In genomic region chr6:146770275-146770964, GRCh38 we compare ENCODE assay signal across 11 cellular contexts.
DNase-seq lines count a peak whose midpoint lies in the region; ATAC-seq and TF ChIP-seq lines count a peak whose summit lies in the region.
"Had no signal": no experiment of that assay in that cellular context is flagged by ENCODE, and none has a peak within 500 bp of the region (broad histone marks: within the 10 kb centered on the region; RNA-seq: fewer than 3 reads in every experiment).

No MANE protein-coding gene starts in this region.

- no peak for TF ChIP-seq CTCF in lower lobe of right lung (IDR thresholded peaks at IDR 0.05)
- TF ChIP-seq CTCF in H9 (conservative IDR thresholded peaks at IDR 0.05) = no peak

- H4K91ac ChIP-seq in H9 (ENCODE audit: insufficient read length, low read depth, low read length) = no peak overlapping the region

- DNase-seq in CD1c-positive myeloid dendritic cell (ENCODE audit: extremely low spot score) = peak; percentile 9
- peak; percentile 22 for DNase-seq in activated CD4-positive, alpha-beta memory T cell treated with anti-CD3 and anti-CD28 coated beads for 36 hours
- no peak for DNase-seq in lower lobe of right lung
- DNase-seq in T1000 (lab: John Stamatoyannopoulos, UW) = no peak
- no peak for DNase-seq in H9
- DNase-seq in activated gamma-delta T cell (lab: John Stamatoyannopoulos, UW) = no peak
- DNase-seq: brain microvascular endothelial cell, NCI-H146, PC-3 had no signal

- H3T11ph ChIP-seq in H9 (ENCODE audit: low read length) = no peak overlapping the region

- intact Hi-C loops in activated CD4-positive, alpha-beta memory T cell treated with anti-CD3 and anti-CD28 coated beads for 36 hours (cut with micrococcal nuclease) = loop anchor here (10.0 kb wide), 1 partner anchor 846 kb away; no protein-coding TSS in a partner anchor
- intact Hi-C loops in lower lobe of right lung (cut with DNase I) = no loop called here

- no peak overlapping the region for H2BK20ac ChIP-seq in H9 (ENCODE audit: low read depth, low read length, poor library complexity, severe bottlenecking)

- H3K14ac ChIP-seq in H9 (ENCODE audit: insufficient read depth, low read length) = no peak overlapping the region

- H3K9ac ChIP-seq in H9 (ENCODE audit: extremely low read depth, insufficient read length, low read length) = no peak overlapping the region

- H3K27me3 ChIP-seq in lower lobe of right lung (ENCODE audit: low read depth) = no peaks in the 10 kb centered on the region
- H3K27me3 ChIP-seq in H9 (ENCODE audit: insufficient read depth, low read length) = no peaks in the 10 kb centered on the region
- H3K27me3 ChIP-seq: brain microvascular endothelial cell had no signal

- no peaks in the 10 kb centered on the region for H3K79me1 ChIP-seq in H9 (ENCODE audit: insufficient read depth, low read depth, low read length, poor library complexity, severe bottlenecking)

- no peak overlapping the region for H2AFZ ChIP-seq in H9 (ENCODE audit: low read length)

- no peaks in the 10 kb centered on the region for H3K36me3 Mint-ChIP-seq in activated CD4-positive, alpha-beta memory T cell treated with anti-CD3 and anti-CD28 coated beads for 36 hours
- no peaks in the 10 kb centered on the region for H3K36me3 Mint-ChIP-seq in H9 (ENCODE audit: insufficient read depth in 1 of 3, low read depth in 3 of 3)

- H3K4me1 Mint-ChIP-seq in activated CD4-positive, alpha-beta memory T cell treated with anti-CD3 and anti-CD28 coated beads for 36 hours (ENCODE audit: low read depth) = peaks cover 22% of the 10 kb centered on the region
- no peaks in the 10 kb centered on the region for H3K4me1 Mint-ChIP-seq in H9

- no peaks in the 10 kb centered on the region for H3K9me3 ChIP-seq in lower lobe of right lung
- no peaks in the 10 kb centered on the region for H3K9me3 ChIP-seq in H9 (ENCODE audit: control insufficient read depth, low read depth, low read length)

- no peak overlapping the region for H2AK5ac ChIP-seq in H9 (ENCODE audit: insufficient read length, low read length)

- peak overlapping the region; percentile 32 for H3K27ac ChIP-seq in lower lobe of right lung
- H3K27ac ChIP-seq in H9 (ENCODE audit: insufficient read length, low read depth, low read length) = no peak overlapping the region
- H3K27ac ChIP-seq: brain microvascular endothelial cell had no signal

- H3K27me3 Mint-ChIP-seq in activated CD4-positive, alpha-beta memory T cell treated with anti-CD3 and anti-CD28 coated beads for 36 hours = no peaks in the 10 kb centered on the region
- H3K27me3 Mint-ChIP-seq in H9 (ENCODE audit: low read depth) = no peaks in the 10 kb centered on the region

- H3K56ac ChIP-seq in H9 (ENCODE audit: insufficient read length, low read depth, low read length) = no peak overlapping the region

- H4K20me1 ChIP-seq in H9 (ENCODE audit: control insufficient read depth, insufficient read depth, insufficient read length) = no peaks in the 10 kb centered on the region

- H4K8ac ChIP-seq in H9 (replicated peaks; ENCODE audit: insufficient read length, low read depth, low read length) = no peak overlapping the region

- POLR2A ChIA-PET in activated CD4-positive, alpha-beta memory T cell treated with anti-CD3 and anti-CD28 coated beads for 36 hours (lab: Charles Lee) = no interaction called here

- no peak overlapping the region for H3K4me2 ChIP-seq in H9 (ENCODE audit: insufficient read depth, insufficient read length, low read length)

- no peaks in the 10 kb centered on the region for H3K9me3 Mint-ChIP-seq in activated CD4-positive, alpha-beta memory T cell treated with anti-CD3 and anti-CD28 coated beads for 36 hours
- no peaks in the 10 kb centered on the region for H3K9me3 Mint-ChIP-seq in H9

- no peaks in the 10 kb centered on the region for H3K79me2 ChIP-seq in H9 (ENCODE audit: insufficient read depth, low read length)

- no peaks in the 10 kb centered on the region for H3K23me2 ChIP-seq in H9 (ENCODE audit: insufficient read length, low read depth, low read length, poor library complexity, severe bottlenecking)

- no peak overlapping the region for H2BK15ac ChIP-seq in H9 (ENCODE audit: low read depth, low read length)

- no peak overlapping the region for H2BK5ac ChIP-seq in H9 (ENCODE audit: insufficient read length, low read length)

- H3K18ac ChIP-seq in H9 (ENCODE audit: insufficient read length, low read depth, low read length) = no peak overlapping the region

- H3K4me3 ChIP-seq in lower lobe of right lung = peak overlapping the region; percentile 7

- no CpG with 5 or more reads among the region's 13 CpGs for WGBS in H9 (ENCODE audit: extremely low coverage, insufficient read length, low lambda C conversion rate)

- H2BK12ac ChIP-seq in H9 (ENCODE audit: insufficient read length, low read depth, low read length) = no peak overlapping the region

- H3K23ac ChIP-seq in H9 (ENCODE audit: insufficient read length, low read depth, low read length) = no peak overlapping the region

- H3K4me1 ChIP-seq in lower lobe of right lung = no peaks in the 10 kb centered on the region
- H3K4me1 ChIP-seq in H9 (ENCODE audit: insufficient read depth, low read length) = no peaks in the 10 kb centered on the region

- no peak overlapping the region for H3K27ac Mint-ChIP-seq in activated CD4-positive, alpha-beta memory T cell treated with anti-CD3 and anti-CD28 coated beads for 36 hours
- H3K27ac Mint-ChIP-seq in H9 = no peak overlapping the region

- ATAC-seq in HG02678 (IDR thresholded peaks at IDR 0.05; ENCODE audit: unreplicated experiment) (peak; percentile 28), lower lobe of right lung (peak; percentile 21 to 29), GM18873 (IDR thresholded peaks at IDR 0.05; ENCODE audit: low FRiP score, unreplicated experiment) (no peak)
- ATAC-seq: PC-3 had no signal

- H3K4me3 Mint-ChIP-seq in activated CD4-positive, alpha-beta memory T cell treated with anti-CD3 and anti-CD28 coated beads for 36 hours = peak overlapping the region; percentile 60
- H3K4me3 Mint-ChIP-seq in H9 = no peak overlapping the region

- no peak overlapping the region for H3K4ac ChIP-seq in H9 (ENCODE audit: low read depth, low read length)

- no peak overlapping the region for H2BK120ac ChIP-seq in H9 (ENCODE audit: low read depth, low read length, poor library complexity, severe bottlenecking)

- CTCF ChIA-PET in activated CD4-positive, alpha-beta memory T cell treated with anti-CD3 and anti-CD28 coated beads for 36 hours (lab: Charles Lee) = interaction anchor here (0.9 kb wide), 1 partner anchor 9 kb away, joined by 3 read pairs; no protein-coding TSS in a partner anchor

- no peak overlapping the region for H4K5ac ChIP-seq in H9 (ENCODE audit: insufficient read length, low read depth, low read length)

- H3K36me3 ChIP-seq in lower lobe of right lung = no peaks in the 10 kb centered on the region
- H3K36me3 ChIP-seq: brain microvascular endothelial cell had no signal

Comparison
In these comparisons a context has a peak if more than half of its experiments do, and no peak if none do; other contexts are left out.
1. DNase-seq: peak in CD1c-positive myeloid dendritic cell (single experiment) and activated CD4-positive, alpha-beta memory T cell treated with anti-CD3 and anti-CD28 coated beads for 36 hours (single experiment); none in lower lobe of right lung (single experiment), T1000 (single experiment), H9 (single experiment) and activated gamma-delta T cell (single experiment).